In the genomic region with DNA sequence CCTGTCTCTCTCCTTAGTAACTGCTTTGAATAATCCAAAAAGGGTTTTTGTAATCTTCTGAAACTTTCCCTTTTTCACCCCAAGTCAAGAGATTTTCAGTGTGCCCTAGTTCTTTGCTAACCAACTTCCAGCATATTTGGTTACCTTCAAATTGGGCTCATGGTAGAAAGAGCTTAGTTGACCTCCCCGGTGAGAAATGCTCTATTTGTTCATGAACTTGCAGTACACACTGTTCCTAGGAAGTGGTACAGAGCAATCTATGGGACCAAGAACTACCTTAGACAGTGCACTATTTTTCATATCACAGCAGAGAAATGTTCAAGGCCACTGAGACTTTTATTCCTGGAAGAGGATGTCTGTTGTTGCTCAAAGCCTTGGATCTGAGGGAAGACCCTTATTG, we compare ENCODE assay signal across 7 cellular contexts. TPM values are rescaled to one million over a fixed set of nuclear protein-coding genes. Genes with fewer than 3 reads are reported as not detected.
A peak's percentile ranks its signal among the peaks of the same experiment; 100 is the strongest.
DNase-seq lines count a peak whose midpoint lies in the region; ATAC-seq and TF ChIP-seq lines count a peak whose summit lies in the region.

No MANE protein-coding gene starts in this region.

- H3K9me2 ChIP-seq in GM23338 (ENCODE audit: insufficient read depth) = no peaks in the 10 kb centered on the region

- TF ChIP-seq CTCF in GM23338 (conservative IDR thresholded peaks at IDR 0.05; ENCODE audit: low read depth in 2 of 2) = no peak
- TF ChIP-seq CTCF in epithelial cell of proximal tubule (conservative IDR thresholded peaks at IDR 0.05; ENCODE audit: low read depth, low read length) = no peak
- TF ChIP-seq CTCF in lower lobe of right lung (IDR thresholded peaks at IDR 0.05) = no peak

- H3K4me3 Mint-ChIP-seq in GM23338 (peak overlapping the region; percentile 95), T-cell (peak overlapping the region; percentile 79 to 98 (median 94))

- peaks cover 41% of the 10 kb centered on the region for H3K79me2 ChIP-seq in GM23338 (replicated peaks; ENCODE audit: insufficient read depth)

- peaks cover 4% of the 10 kb centered on the region; the same call in 1 of the 2 replicates for H4K20me1 ChIP-seq in GM23338 (replicated peaks; ENCODE audit: insufficient read depth)

- H3K9me3 ChIP-seq in lower lobe of right lung = no peaks in the 10 kb centered on the region

- POLR2A ChIA-PET in T-cell (lab: Charles Lee) = interaction anchor here (0.5 to 3.1 kb wide), 6 partner anchors 19 to 339 kb away, joined by 3 to 19 read pairs (median 10); a partner anchor contains a TSS

- H3K9me3 Mint-ChIP-seq in GM23338 (no peaks in the 10 kb centered on the region), T-cell (no peaks in the 10 kb centered on the region)

- CTCF ChIA-PET in T-cell (lab: Charles Lee) = interaction anchor here (0.5 to 3.9 kb wide), 7 partner anchors 11 to 165 kb away, joined by 3 to 58 read pairs (median 5); a partner anchor contains a TSS

- H3K4me2 ChIP-seq in GM23338 = peak overlapping the region; percentile 83

- ATAC-seq in GM23338 (no peak), T-cell (replicated peaks in 1 of 4) (no peak), lower lobe of right lung (no peak)

- H3K27ac ChIP-seq in GM23338 (ENCODE audit: low read depth) = no peak overlapping the region
- peak overlapping the region in 17 of 21 experiments; percentile 9 to 97 (median 81) for H3K27ac ChIP-seq in skin epidermis
- H3K27ac ChIP-seq in lower lobe of right lung = no peak overlapping the region

- H3K27ac Mint-ChIP-seq in GM23338 (peak overlapping the region; percentile 91), T-cell (peak overlapping the region; percentile 98 to 99)

- H3K4me1 Mint-ChIP-seq in GM23338 = peaks cover 15% of the 10 kb centered on the region
- H3K4me1 Mint-ChIP-seq in T-cell = peaks cover 22 to 41% (median 33%) of the 10 kb centered on the region in 3 donors

- H3K36me3 ChIP-seq in GM23338 (ENCODE audit: insufficient read depth) = peaks cover 29% of the 10 kb centered on the region
- peaks cover 36% of the 10 kb centered on the region for H3K36me3 ChIP-seq in lower lobe of right lung

- H3K4me1 ChIP-seq in GM23338 (ENCODE audit: insufficient read depth) (peaks cover 19% of the 10 kb centered on the region), lower lobe of right lung (peaks cover 12% of the 10 kb centered on the region)

- H3K4me3 ChIP-seq in GM23338 = peak overlapping the region; percentile 80; the same call in 1 of the 2 replicates
- peak overlapping the region; percentile 97 for H3K4me3 ChIP-seq in epithelial cell of proximal tubule (ENCODE audit: low read depth, low read length)
- H3K4me3 ChIP-seq in skin epidermis = peak overlapping the region in 2 of 7 experiments; percentile 64 to 65
- H3K4me3 ChIP-seq in lower lobe of right lung = no peak overlapping the region

- H3K36me3 Mint-ChIP-seq in GM23338 (ENCODE audit: low read depth) (peaks cover 50% of the 10 kb centered on the region), T-cell (peaks cover 21% of the 10 kb centered on the region)

- no peak overlapping the region for H2AFZ ChIP-seq in GM23338

- no peak for DNase-seq in GM23338 (ENCODE audit: low spot score)
- no peak for DNase-seq in T-cell
- no peak for DNase-seq in epithelial cell of proximal tubule (ENCODE audit: low read depth)
- DNase-seq in lower lobe of right lung = no peak
- DNase-seq in nucleus accumbens (lab: John Stamatoyannopoulos, UW) = no peak
- no peak for DNase-seq in amniotic stem cell (lab: John Stamatoyannopoulos, UW)

- no peaks in the 10 kb centered on the region for H3K27me3 ChIP-seq in GM23338 (ENCODE audit: insufficient read depth)
- H3K27me3 ChIP-seq in lower lobe of right lung (ENCODE audit: low read depth) = no peaks in the 10 kb centered on the region

- H3K27me3 Mint-ChIP-seq in GM23338 (ENCODE audit: insufficient read depth, low read depth, poor library complexity) (peaks cover 25% of the 10 kb centered on the region), T-cell (no peaks in the 10 kb centered on the region)

- intact Hi-C loops in lower lobe of right lung (cut with DNase I) = no loop called here

- peaks cover 11% of the 10 kb centered on the region; the same call in 1 of the 2 replicates for H3F3A ChIP-seq in GM23338 (replicated peaks; ENCODE audit: low read depth)

TF ChIP-seq in GM23338, 12 proteins besides CTCF, POLR2A, EP300 and RAD21 (continues in another document):
- TF ChIP-seq, protein P1, sequence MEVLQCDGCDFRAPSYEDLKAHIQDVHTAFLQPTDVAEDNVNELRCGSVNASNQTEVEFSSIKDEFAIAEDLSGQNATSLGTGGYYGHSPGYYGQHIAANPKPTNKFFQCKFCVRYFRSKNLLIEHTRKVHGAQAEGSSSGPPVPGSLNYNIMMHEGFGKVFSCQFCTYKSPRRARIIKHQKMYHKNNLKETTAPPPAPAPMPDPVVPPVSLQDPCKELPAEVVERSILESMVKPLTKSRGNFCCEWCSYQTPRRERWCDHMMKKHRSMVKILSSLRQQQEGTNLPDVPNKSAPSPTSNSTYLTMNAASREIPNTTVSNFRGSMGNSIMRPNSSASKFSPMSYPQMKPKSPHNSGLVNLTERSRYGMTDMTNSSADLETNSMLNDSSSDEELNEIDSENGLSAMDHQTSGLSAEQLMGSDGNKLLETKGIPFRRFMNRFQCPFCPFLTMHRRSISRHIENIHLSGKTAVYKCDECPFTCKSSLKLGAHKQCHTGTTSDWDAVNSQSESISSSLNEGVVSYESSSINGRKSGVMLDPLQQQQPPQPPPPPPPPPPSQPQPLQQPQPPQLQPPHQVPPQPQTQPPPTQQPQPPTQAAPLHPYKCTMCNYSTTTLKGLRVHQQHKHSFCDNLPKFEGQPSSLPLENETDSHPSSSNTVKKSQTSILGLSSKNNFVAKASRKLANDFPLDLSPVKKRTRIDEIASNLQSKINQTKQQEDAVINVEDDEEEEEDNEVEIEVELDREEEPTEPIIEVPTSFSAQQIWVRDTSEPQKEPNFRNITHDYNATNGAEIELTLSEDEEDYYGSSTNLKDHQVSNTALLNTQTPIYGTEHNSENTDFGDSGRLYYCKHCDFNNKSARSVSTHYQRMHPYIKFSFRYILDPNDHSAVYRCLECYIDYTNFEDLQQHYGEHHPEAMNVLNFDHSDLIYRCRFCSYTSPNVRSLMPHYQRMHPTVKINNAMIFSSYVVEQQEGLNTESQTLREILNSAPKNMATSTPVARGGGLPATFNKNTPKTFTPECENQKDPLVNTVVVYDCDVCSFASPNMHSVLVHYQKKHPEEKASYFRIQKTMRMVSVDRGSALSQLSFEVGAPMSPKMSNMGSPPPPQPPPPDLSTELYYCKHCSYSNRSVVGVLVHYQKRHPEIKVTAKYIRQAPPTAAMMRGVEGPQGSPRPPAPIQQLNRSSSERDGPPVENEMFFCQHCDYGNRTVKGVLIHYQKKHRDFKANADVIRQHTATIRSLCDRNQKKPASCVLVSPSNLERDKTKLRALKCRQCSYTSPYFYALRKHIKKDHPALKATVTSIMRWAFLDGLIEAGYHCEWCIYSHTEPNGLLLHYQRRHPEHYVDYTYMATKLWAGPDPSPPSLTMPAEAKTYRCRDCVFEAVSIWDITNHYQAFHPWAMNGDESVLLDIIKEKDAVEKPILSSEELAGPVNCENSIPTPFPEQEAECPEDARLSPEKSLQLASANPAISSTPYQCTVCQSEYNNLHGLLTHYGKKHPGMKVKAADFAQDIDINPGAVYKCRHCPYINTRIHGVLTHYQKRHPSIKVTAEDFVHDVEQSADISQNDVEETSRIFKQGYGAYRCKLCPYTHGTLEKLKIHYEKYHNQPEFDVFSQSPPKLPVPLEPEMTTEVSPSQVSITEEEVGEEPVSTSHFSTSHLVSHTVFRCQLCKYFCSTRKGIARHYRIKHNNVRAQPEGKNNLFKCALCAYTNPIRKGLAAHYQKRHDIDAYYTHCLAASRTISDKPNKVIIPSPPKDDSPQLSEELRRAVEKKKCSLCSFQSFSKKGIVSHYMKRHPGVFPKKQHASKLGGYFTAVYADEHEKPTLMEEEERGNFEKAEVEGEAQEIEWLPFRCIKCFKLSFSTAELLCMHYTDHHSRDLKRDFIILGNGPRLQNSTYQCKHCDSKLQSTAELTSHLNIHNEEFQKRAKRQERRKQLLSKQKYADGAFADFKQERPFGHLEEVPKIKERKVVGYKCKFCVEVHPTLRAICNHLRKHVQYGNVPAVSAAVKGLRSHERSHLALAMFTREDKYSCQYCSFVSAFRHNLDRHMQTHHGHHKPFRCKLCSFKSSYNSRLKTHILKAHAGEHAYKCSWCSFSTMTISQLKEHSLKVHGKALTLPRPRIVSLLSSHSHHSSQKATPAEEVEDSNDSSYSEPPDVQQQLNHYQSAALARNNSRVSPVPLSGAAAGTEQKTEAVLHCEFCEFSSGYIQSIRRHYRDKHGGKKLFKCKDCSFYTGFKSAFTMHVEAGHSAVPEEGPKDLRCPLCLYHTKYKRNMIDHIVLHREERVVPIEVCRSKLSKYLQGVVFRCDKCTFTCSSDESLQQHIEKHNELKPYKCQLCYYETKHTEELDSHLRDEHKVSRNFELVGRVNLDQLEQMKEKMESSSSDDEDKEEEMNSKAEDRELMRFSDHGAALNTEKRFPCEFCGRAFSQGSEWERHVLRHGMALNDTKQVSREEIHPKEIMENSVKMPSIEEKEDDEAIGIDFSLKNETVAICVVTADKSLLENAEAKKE (CRISPR knock-in tag; IDR thresholded peaks at IDR 0.05) = no peak
- no peak for TF ChIP-seq NANOG (IDR thresholded peaks at IDR 0.05; ENCODE audit: borderline replicate concordance)

RNA-seq across cellular contexts. Expression of a gene that starts 1.7 kb away (rescaled TPM):
- 97.2 and 109 TPM in 2 replicates for total RNA-seq in GM23338 (2014; rRNA removed; shearing (Covaris generic))
- 35.0 and 35.1 TPM in 2 replicates for polyA plus RNA-seq in GM23338 (2016; fragmentation: Nextera tagmentation; extraction: Ambion mirVana)
- total RNA-seq in T-cell (10 to 100 TPM; 64.2 to 95.8 (median 85.8) TPM), epithelial cell of proximal tubule (60.5 and 83.8 TPM in 2 replicates), lower lobe of right lung (58.6 TPM)

RNA-seq across cellular contexts. Expression of a gene that starts 2.5 kb away (rescaled TPM):
- 37.2 and 47.4 TPM in 2 replicates for total RNA-seq in GM23338 (2014; rRNA removed; shearing (Covaris generic))
- polyA plus RNA-seq in GM23338 (2016; fragmentation: Nextera tagmentation; extraction: Ambion mirVana) = 75.6 and 79.2 TPM in 2 replicates
- 1 to 10 TPM; 1.1 to 2.7 (median 2.0) TPM for total RNA-seq in T-cell
- 85.0 and 97.4 TPM in 2 replicates for total RNA-seq in epithelial cell of proximal tubule
- total RNA-seq in lower lobe of right lung = 2.9 TPM

RNA-seq across cellular contexts. Expression of a gene that starts 12.9 kb away (rescaled TPM):
- 3.3 and 8.2 TPM in 2 replicates for total RNA-seq in GM23338 (2014; rRNA removed; shearing (Covaris generic))
- 3.6 and 5.4 TPM in 2 replicates for polyA plus RNA-seq in GM23338 (2016; fragmentation: Nextera tagmentation; extraction: Ambion mirVana)
- 1 to 10 TPM in 4 of 5 donors, under 1 TPM in 1; 0.85 to 4.3 (median 3.4) TPM for total RNA-seq in T-cell
- total RNA-seq in epithelial cell of proximal tubule = 0.29 and 4.2 TPM in 2 replicates
- 1.0 TPM for total RNA-seq in lower lobe of right lung

RNA-seq across cellular contexts. Expression of a gene that starts 13.7 kb away (rescaled TPM):
- total RNA-seq in GM23338 (2014; rRNA removed; shearing (Covaris generic)) = 731 and 822 TPM in 2 replicates
- polyA plus RNA-seq in GM23338 (2016; fragmentation: Nextera tagmentation; extraction: Ambion mirVana) = 737 and 748 TPM in 2 replicates
- total RNA-seq in T-cell = 100 to 1,000 TPM; 132 to 208 (median 189) TPM
- 1,445 and 2,208 TPM in 2 replicates for total RNA-seq in epithelial cell of proximal tubule
- 278 TPM for total RNA-seq in lower lobe of right lung

RNA-seq across cellular contexts. Expression of a gene that starts 19.5 kb away (rescaled TPM):
- total RNA-seq in GM23338 (2014; rRNA removed; shearing (Covaris generic)) = 7.6 and 13.1 TPM in 2 replicates
- polyA plus RNA-seq in GM23338 (2016; fragmentation: Nextera tagmentation; extraction: Ambion mirVana) = 8.2 and 10.4 TPM in 2 replicates
- total RNA-seq in T-cell = 10 to 100 TPM in 3 of 5 donors, 1 to 10 TPM in 2; 6.2 to 25.9 (median 21.8) TPM
- total RNA-seq in epithelial cell of proximal tubule = 9.5 and 17.2 TPM in 2 replicates
- total RNA-seq in lower lobe of right lung = 25.5 TPM

Comparison
In these comparisons a context has a peak if more than half of its experiments do, and no peak if none do; other contexts are left out.
1. H3K27ac ChIP-seq: peak in skin epidermis (17 of 21); none in GM23338 (single experiment) and lower lobe of right lung (single experiment).